8 cellular contexts compared by ENCODE assay signal in the genomic region with DNA sequence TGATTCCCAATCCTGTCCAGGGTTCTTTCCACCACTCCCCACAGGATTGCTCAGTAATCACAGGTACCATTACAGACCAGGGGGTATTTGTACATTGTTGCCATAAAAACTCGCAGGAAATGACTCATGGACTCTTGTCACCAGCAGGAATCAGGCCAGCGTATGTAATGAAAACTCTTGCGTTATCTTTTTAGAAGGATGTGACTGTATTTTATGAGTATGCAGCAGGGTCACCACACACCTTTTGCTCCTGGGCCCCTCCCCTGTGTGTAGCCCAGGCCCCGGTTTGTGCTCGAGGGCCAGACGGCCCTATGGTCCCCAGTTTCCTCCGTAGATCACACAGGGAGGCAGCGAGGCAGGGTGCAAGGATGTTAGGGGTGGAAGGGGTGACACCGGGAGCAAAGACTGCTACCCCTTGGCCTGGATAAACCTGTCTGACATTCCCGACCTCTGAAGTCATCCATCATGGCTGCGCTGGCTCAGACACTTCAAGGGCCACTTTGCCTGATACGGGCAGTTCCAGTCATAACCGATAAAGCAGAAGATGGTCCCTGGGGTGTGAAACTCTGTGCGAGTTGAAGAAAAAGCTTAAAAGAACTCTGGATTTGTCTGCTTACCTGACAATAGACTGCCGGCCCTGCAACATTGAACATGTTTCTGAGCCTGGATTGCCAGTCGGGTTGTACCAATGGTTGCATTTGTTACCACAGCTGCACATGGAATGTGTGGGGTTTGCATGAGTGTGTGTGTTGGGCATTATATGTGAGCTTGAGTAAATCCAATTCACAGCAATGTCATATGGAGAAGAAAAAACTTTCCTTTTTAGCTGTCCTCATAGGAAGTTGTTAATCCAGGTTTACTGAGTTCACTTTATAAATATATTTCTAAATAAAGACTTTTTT. TPM values are rescaled to one million over a fixed set of nuclear protein-coding genes. Genes with fewer than 3 reads are reported as not detected.
DNase-seq lines count a peak whose midpoint lies in the region; TF ChIP-seq lines count a peak whose summit lies in the region.

No MANE protein-coding gene starts in this region.

- POLR2A ChIA-PET in OCI-LY7 (lab: Charles Lee) = no interaction called here

- CTCF ChIA-PET in activated naive CD4-positive, alpha-beta T cell treated with anti-CD3 and anti-CD28 coated beads for 36 hours (lab: Charles Lee) = interaction anchor here (0.6 to 4.2 kb wide), 5 partner anchors 12 to 120 kb away, joined by 3 to 20 read pairs (median 3); no protein-coding TSS in a partner anchor
- CTCF ChIA-PET in OCI-LY7 (lab: Charles Lee; ENCODE audit: unreplicated experiment) = interaction anchor here (0.5 kb wide), 1 partner anchor 114 kb away, joined by 3 read pairs; no protein-coding TSS in a partner anchor

- no peaks in the 10 kb centered on the region for H3K79me2 ChIP-seq in OCI-LY7 (ENCODE audit: insufficient read depth, low read depth, low read length)

- H3K4me1 ChIP-seq in stomach (peaks cover 18 to 70% (median 44%) of the 10 kb centered on the region in 4 donors), OCI-LY7 (ENCODE audit: insufficient read depth, low read length, poor library complexity, severe bottlenecking) (no peaks in the 10 kb centered on the region)

- H3K27ac Mint-ChIP-seq in activated naive CD4-positive, alpha-beta T cell treated with anti-CD3 and anti-CD28 coated beads for 36 hours = peak overlapping the region; percentile 57
- H3K27ac Mint-ChIP-seq in T-helper 2 cell treated with Interferon-gamma antibody and Interleukin-4, amounts not matched to agents 5 μg/mL and 100 μg/mL, for 36 hours = peak overlapping the region; percentile 74

- peaks cover 24% of the 10 kb centered on the region for H3K4me1 Mint-ChIP-seq in activated naive CD4-positive, alpha-beta T cell treated with anti-CD3 and anti-CD28 coated beads for 36 hours (ENCODE audit: low read depth)
- peaks cover 51% of the 10 kb centered on the region for H3K4me1 Mint-ChIP-seq in T-helper 2 cell treated with Interferon-gamma antibody and Interleukin-4, amounts not matched to agents 5 μg/mL and 100 μg/mL, for 36 hours (ENCODE audit: low read depth)

- no peak overlapping the region for H3K4me2 ChIP-seq in OCI-LY7 (ENCODE audit: low read length)

- intact Hi-C loops in activated naive CD4-positive, alpha-beta T cell treated with anti-CD3 and anti-CD28 coated beads for 36 hours (cut with micrococcal nuclease) = loop anchor here (1.0 kb wide), 1 partner anchor 10 kb away; no protein-coding TSS in a partner anchor
- intact Hi-C loops in stomach (cut with DNase I; ENCODE audit: low total_unique reads) = no loop called here
- intact Hi-C loops in OCI-LY7 (cut with micrococcal nuclease; ENCODE audit: unreplicated experiment) = no loop called here

- H3K27me3 ChIP-seq in stomach = no peaks in the 10 kb centered on the region

- peak overlapping the region in 4 of 5 donors; percentile 38 to 91 (median 74) for H3K27ac ChIP-seq in stomach
- H3K27ac ChIP-seq in OCI-LY7 (ENCODE audit: low read depth, low read length, poor library complexity, severe bottlenecking) = no peak overlapping the region

- H3K4me3 Mint-ChIP-seq in activated naive CD4-positive, alpha-beta T cell treated with anti-CD3 and anti-CD28 coated beads for 36 hours = no peak overlapping the region
- no peak overlapping the region for H3K4me3 Mint-ChIP-seq in T-helper 2 cell treated with Interferon-gamma antibody and Interleukin-4, amounts not matched to agents 5 μg/mL and 100 μg/mL, for 36 hours

- WGBS in stomach, 5 donors = 72 to 88% (median 83%) methylated on average over 14 to 16 of the region's 16 CpGs

- H3K9me3 Mint-ChIP-seq in activated naive CD4-positive, alpha-beta T cell treated with anti-CD3 and anti-CD28 coated beads for 36 hours = peaks cover 5% of the 10 kb centered on the region
- H3K9me3 Mint-ChIP-seq in T-helper 2 cell treated with Interferon-gamma antibody and Interleukin-4, amounts not matched to agents 5 μg/mL and 100 μg/mL, for 36 hours = no peaks in the 10 kb centered on the region

- H2AFZ ChIP-seq in OCI-LY7 (ENCODE audit: low read length) = no peak overlapping the region

- no peak for TF ChIP-seq CTCF in fibroblast of villous mesenchyme (IDR thresholded peaks at IDR 0.05; ENCODE audit: insufficient read depth, low read depth, low read length)
- no peak for TF ChIP-seq CTCF in stomach (IDR thresholded peaks at IDR 0.05)
- TF ChIP-seq CTCF in OCI-LY7 (conservative IDR thresholded peaks at IDR 0.05; ENCODE audit: low read length) = no peak

- no peaks in the 10 kb centered on the region for H3K27me3 Mint-ChIP-seq in activated naive CD4-positive, alpha-beta T cell treated with anti-CD3 and anti-CD28 coated beads for 36 hours (ENCODE audit: low read depth)
- H3K27me3 Mint-ChIP-seq in T-helper 2 cell treated with Interferon-gamma antibody and Interleukin-4, amounts not matched to agents 5 μg/mL and 100 μg/mL, for 36 hours (ENCODE audit: low read depth) = no peaks in the 10 kb centered on the region

- no peaks in the 10 kb centered on the region for H3K9me3 ChIP-seq in stomach
- H3K9me3 ChIP-seq in OCI-LY7 (ENCODE audit: low read length) = no peaks in the 10 kb centered on the region

- TF ChIP-seq POLR2A in stomach (IDR thresholded peaks at IDR 0.05) = no peak

- H3K36me3 ChIP-seq in stomach (peaks cover 12 to 34% (median 25%) of the 10 kb centered on the region in 4 donors), OCI-LY7 (ENCODE audit: insufficient read depth, low read length) (no peaks in the 10 kb centered on the region)

- no TSS peak for BruUV-seq in OCI-LY7 (replicated peaks; lab: Mats Ljungman, UMichigan)

- TF ChIP-seq EP300 in stomach (IDR thresholded peaks at IDR 0.05) = no peak

- H4K20me1 ChIP-seq in OCI-LY7 (ENCODE audit: insufficient read depth, low read length) = no peaks in the 10 kb centered on the region

- DNase-seq in activated naive CD4-positive, alpha-beta T cell treated with anti-CD3 and anti-CD28 coated beads for 36 hours = peak; percentile 62
- no peak for DNase-seq in activated naive CD4-positive, alpha-beta T cell (lab: John Stamatoyannopoulos, UW)
- peak; percentile 48 for DNase-seq in T-helper 2 cell treated with Interferon-gamma antibody and Interleukin-4, amounts not matched to agents 5 μg/mL and 100 μg/mL, for 36 hours (ENCODE audit: low spot score)
- DNase-seq in fibroblast of villous mesenchyme (ENCODE audit: low read depth) (peak; percentile 93), stomach (no peak), nucleus accumbens (lab: John Stamatoyannopoulos, UW) (no peak), OCI-M2 (lab: John Stamatoyannopoulos, UW; ENCODE audit: unreplicated experiment) (no peak), OCI-LY7 (ENCODE audit: low spot score) (no peak)

- H3K9me2 ChIP-seq in OCI-LY7 (ENCODE audit: insufficient read depth, low read length) = no peaks in the 10 kb centered on the region

- peaks cover 2% of the 10 kb centered on the region for H3K36me3 Mint-ChIP-seq in activated naive CD4-positive, alpha-beta T cell treated with anti-CD3 and anti-CD28 coated beads for 36 hours (ENCODE audit: low read depth)
- peaks cover 29% of the 10 kb centered on the region for H3K36me3 Mint-ChIP-seq in T-helper 2 cell treated with Interferon-gamma antibody and Interleukin-4, amounts not matched to agents 5 μg/mL and 100 μg/mL, for 36 hours (ENCODE audit: low read depth)

- no peak overlapping the region for H3K4me3 ChIP-seq in fibroblast of villous mesenchyme (ENCODE audit: low read depth, low read length)
- no peak overlapping the region for H3K4me3 ChIP-seq in stomach
- H3K4me3 ChIP-seq in OCI-LY7 (ENCODE audit: low read depth, low read length, poor library complexity, severe bottlenecking) = no peak overlapping the region

RNA-seq across cellular contexts. Expression of a gene that starts 57.0 kb away (rescaled TPM):
- 10 to 100 TPM; 48.7 to 54.6 TPM for total RNA-seq in activated naive CD4-positive, alpha-beta T cell treated with anti-CD3 and anti-CD28 coated beads for 36 hours
- total RNA-seq in fibroblast of villous mesenchyme (164 and 323 TPM in 2 replicates), stomach (100 to 1,000 TPM in 2 of 5 donors, 10 to 100 TPM in 3; 82.6 to 165 (median 86.1) TPM), OCI-LY7 (2022) (0.59 TPM in 1 of 2 replicates, not detected in the other)
- polyA plus RNA-seq in stomach = 10 to 100 TPM; 11.2 to 31.4 (median 13.3) TPM
- total RNA-seq in OCI-LY7 (2014; rRNA removed; shearing (Covaris generic)) = not detected in 2 replicates

Comparison
In these comparisons a context has a peak if more than half of its experiments do, and no peak if none do; other contexts are left out.
1. DNase-seq: peak in activated naive CD4-positive, alpha-beta T cell treated with anti-CD3 and anti-CD28 coated beads for 36 hours (single experiment), T-helper 2 cell treated with Interferon-gamma antibody and Interleukin-4, amounts not matched to agents 5 μg/mL and 100 μg/mL, for 36 hours (single experiment) and fibroblast of villous mesenchyme (single experiment); none in activated naive CD4-positive, alpha-beta T cell (0 of 4), stomach (single experiment), nucleus accumbens (0 of 56), OCI-M2 (single experiment) and OCI-LY7 (single experiment).
2. RNA of a gene that starts 57.0 kb away (total RNA-seq): 164 to 323 TPM in fibroblast of villous mesenchyme, 82.6 to 165 TPM in stomach and 48.7 to 54.6 TPM in activated naive CD4-positive, alpha-beta T cell treated with anti-CD3 and anti-CD28 coated beads for 36 hours; 0.59 TPM in OCI-LY7; every median in the first group is over 10 times any median in the second.